In genomic region chr11:133967599-133968238, GRCh38 we compare ENCODE assay signal across 13 cellular contexts. TPM values are rescaled to one million over a fixed set of nuclear protein-coding genes. Genes with fewer than 3 reads are reported as not detected.
DNase-seq lines count a peak whose midpoint lies in the region; ATAC-seq and TF ChIP-seq lines count a peak whose summit lies in the region.
"Had no signal": no experiment of that assay in that cellular context is flagged by ENCODE, and none has a peak within 500 bp of the region (broad histone marks: within the 10 kb centered on the region; RNA-seq: fewer than 3 reads in every experiment).

No MANE protein-coding gene starts in this region.

- TF ChIP-seq CTCF in HEK293 (tag by site-specific recombination; IDR thresholded peaks at IDR 0.05) (no peak), nephron progenitor cell (IDR thresholded peaks at IDR 0.05) (no peak), SK-N-SH (IDR thresholded peaks at IDR 0.05) (no peak)

- peaks cover 0 to 1% of the 10 kb centered on the region in 2 donors for H3K36me3 Mint-ChIP-seq in CD4-positive, alpha-beta memory T cell
- peaks cover 1% of the 10 kb centered on the region for H3K36me3 Mint-ChIP-seq in activated naive CD8-positive, alpha-beta T cell treated with anti-CD3 and anti-CD28 coated beads for 36 hours
- H3K36me3 Mint-ChIP-seq in nephron progenitor cell (ENCODE audit: low read depth): no peaks in the 10 kb centered on the region

- no peaks in the 10 kb centered on the region for H3K36me3 ChIP-seq in CD4-positive, alpha-beta memory T cell (ENCODE audit: insufficient read depth, low read length)
- H3K36me3 ChIP-seq in HEK293 (ENCODE audit: control insufficient read depth in 2 of 2, insufficient read depth in 1 of 2, low read length in 2 of 2) (no peaks in the 10 kb centered on the region), SK-N-SH (replicated peaks in 1 of 2; ENCODE audit: control insufficient read depth in 1 of 2, insufficient read depth in 2 of 2, low read length in 1 of 2) (no peaks in the 10 kb centered on the region)
- H3K36me3 ChIP-seq: right lobe of liver, thyroid gland had no signal

- TF ChIP-seq RAD21 in SK-N-SH (IDR thresholded peaks at IDR 0.05; ENCODE audit: low read length): no peak

- H4K20me1 ChIP-seq in SK-N-SH (ENCODE audit: insufficient read depth): no peaks in the 10 kb centered on the region

- no peak overlapping the region for H2AFZ ChIP-seq in SK-N-SH (ENCODE audit: low read depth)

- H3K9me3 Mint-ChIP-seq in CD4-positive, alpha-beta memory T cell: no peaks in the 10 kb centered on the region
- H3K9me3 Mint-ChIP-seq in activated naive CD8-positive, alpha-beta T cell treated with anti-CD3 and anti-CD28 coated beads for 36 hours: no peaks in the 10 kb centered on the region
- no peaks in the 10 kb centered on the region for H3K9me3 Mint-ChIP-seq in nephron progenitor cell

- WGBS in SK-N-SH (ENCODE audit: low lambda C conversion rate): 81% methylated on average over 26 of the region's 28 CpGs

- peak overlapping the region; percentile 84 to 98 (median 93) for H3K4me3 Mint-ChIP-seq in CD4-positive, alpha-beta memory T cell
- H3K4me3 Mint-ChIP-seq in activated naive CD8-positive, alpha-beta T cell treated with anti-CD3 and anti-CD28 coated beads for 36 hours: peak overlapping the region; percentile 90
- no peak overlapping the region for H3K4me3 Mint-ChIP-seq in nephron progenitor cell

- H3K9me3 ChIP-seq in CD4-positive, alpha-beta memory T cell (ENCODE audit: control insufficient read depth in 1 of 2, low read length in 2 of 2): no peaks in the 10 kb centered on the region
- H3K9me3 ChIP-seq in HEK293 (ENCODE audit: control insufficient read depth, insufficient read depth, low read depth, low read length) (no peaks in the 10 kb centered on the region), SK-N-SH (no peaks in the 10 kb centered on the region)
- H3K9me3 ChIP-seq: right lobe of liver, thyroid gland had no signal

- H3K27me3 Mint-ChIP-seq in CD4-positive, alpha-beta memory T cell: peaks cover 7 to 14% of the 10 kb centered on the region in 2 donors
- peaks cover 4% of the 10 kb centered on the region for H3K27me3 Mint-ChIP-seq in activated naive CD8-positive, alpha-beta T cell treated with anti-CD3 and anti-CD28 coated beads for 36 hours
- H3K27me3 Mint-ChIP-seq in nephron progenitor cell (ENCODE audit: low read depth, poor library complexity): peaks cover 89% of the 10 kb centered on the region

- H3K79me2 ChIP-seq in SK-N-SH (ENCODE audit: insufficient read depth): no peaks in the 10 kb centered on the region

- H3K4me2 ChIP-seq in SK-N-SH: no peak overlapping the region

- peak overlapping the region; percentile 52 to 62 for H3K4me3 ChIP-seq in CD4-positive, alpha-beta memory T cell (ENCODE audit: low read length in 2 of 2)
- H3K4me3 ChIP-seq in HEK293 (ENCODE audit: low read depth, low read length) (no peak overlapping the region), SK-N-SH (ENCODE audit: low read depth in 2 of 2, low read length in 1 of 2) (no peak overlapping the region)
- H3K4me3 ChIP-seq: right lobe of liver, thyroid gland had no signal

- intact Hi-C loops in CD4-positive, alpha-beta memory T cell (cut with micrococcal nuclease): loop anchor here (1.0 kb wide), 2 partner anchors 10 to 20 kb away; no protein-coding TSS in a partner anchor

- CTCF ChIA-PET in CD4-positive, alpha-beta memory T cell (lab: Charles Lee; ENCODE audit: partially characterized antibody): interaction anchor here (1.6 kb wide), 1 partner anchor 20 kb away, joined by 3 read pairs; no protein-coding TSS in a partner anchor
- CTCF ChIA-PET in HEK293 (lab: Yijun Ruan, JAX): no interaction called here
- CTCF ChIA-PET in SK-N-SH (lab: Yijun Ruan, JAX): interaction anchor here (1.0 to 1.5 kb wide), 2 partner anchors 13 to 42 kb away, joined by 3 to 5 read pairs; no protein-coding TSS in a partner anchor

- POLR2A ChIA-PET in CD4-positive, alpha-beta memory T cell (lab: Charles Lee; ENCODE audit: partially characterized antibody): no interaction called here
- POLR2A ChIA-PET in HEK293 (lab: Yijun Ruan, JAX) (no interaction called here), SK-N-SH (lab: Yijun Ruan, JAX) (no interaction called here)

- DNase-seq in CD4-positive, alpha-beta memory T cell: no peak
- DNase-seq in activated naive CD8-positive, alpha-beta T cell treated with anti-CD3 and anti-CD28 coated beads for 36 hours: no peak
- DNase-seq in nephron progenitor cell (no peak), left lobe of liver (ENCODE audit: low spot score) (no peak), SK-N-SH (no peak)
- DNase-seq: COR-L47, foreskin fibroblast, MM.1S, right lobe of liver had no signal

- no peak overlapping the region for H3K9ac ChIP-seq in SK-N-SH

- TF ChIP-seq EP300 in SK-N-SH (IDR thresholded peaks at IDR 0.05; ENCODE audit: borderline replicate concordance in 1 of 2, low read depth in 1 of 2, low read length in 1 of 2): no peak

- H3K9me2 ChIP-seq in SK-N-SH: no peaks in the 10 kb centered on the region

- ATAC-seq in HG03354 (IDR thresholded peaks at IDR 0.05; ENCODE audit: poor library complexity, severe bottlenecking, unreplicated experiment): no peak
- no peak for ATAC-seq in left lobe of liver
- ATAC-seq in HG02678 (IDR thresholded peaks at IDR 0.05; ENCODE audit: unreplicated experiment): no peak

- H3K27ac Mint-ChIP-seq in CD4-positive, alpha-beta memory T cell: peak overlapping the region in 6 of 7 donors; percentile 3 to 95 (median 78)
- peak overlapping the region; percentile 90 for H3K27ac Mint-ChIP-seq in activated naive CD8-positive, alpha-beta T cell treated with anti-CD3 and anti-CD28 coated beads for 36 hours
- peak overlapping the region; percentile 51 for H3K27ac Mint-ChIP-seq in nephron progenitor cell

- H3K4me1 ChIP-seq in CD4-positive, alpha-beta memory T cell (ENCODE audit: insufficient read depth, low read length): peaks cover 8% of the 10 kb centered on the region
- H3K4me1 ChIP-seq in HEK293 (ENCODE audit: control insufficient read depth, insufficient read depth, low read length) (no peaks in the 10 kb centered on the region), SK-N-SH (ENCODE audit: control insufficient read depth in 1 of 2, insufficient read depth in 2 of 2, low read depth in 1 of 2, low read length in 1 of 2) (peaks cover 0 to 20% of the 10 kb centered on the region in 2 experiments; a peak in 1 of 4 replicates)
- H3K4me1 ChIP-seq: right lobe of liver, thyroid gland had no signal

- no peaks in the 10 kb centered on the region for H3F3A ChIP-seq in SK-N-SH (replicated peaks; ENCODE audit: insufficient read depth)

- no peak overlapping the region for H3K27ac ChIP-seq in CD4-positive, alpha-beta memory T cell (ENCODE audit: low read depth, low read length)
- H3K27ac ChIP-seq in HEK293 (ENCODE audit: extremely low read depth, low read depth, low read length): no peak overlapping the region
- H3K27ac ChIP-seq in SK-N-SH (ENCODE audit: low read depth in 2 of 2, low read length in 1 of 2): no peak overlapping the region
- H3K27ac ChIP-seq: right lobe of liver, thyroid gland had no signal

- peaks cover 6 to 13% (median 11%) of the 10 kb centered on the region in 4 donors for H3K4me1 Mint-ChIP-seq in CD4-positive, alpha-beta memory T cell
- peaks cover 16% of the 10 kb centered on the region for H3K4me1 Mint-ChIP-seq in activated naive CD8-positive, alpha-beta T cell treated with anti-CD3 and anti-CD28 coated beads for 36 hours
- peaks cover 18% of the 10 kb centered on the region for H3K4me1 Mint-ChIP-seq in nephron progenitor cell

- no peaks in the 10 kb centered on the region for H3K27me3 ChIP-seq in CD4-positive, alpha-beta memory T cell (ENCODE audit: insufficient read depth, low read length)
- H3K27me3 ChIP-seq in SK-N-SH (ENCODE audit: insufficient read depth): no peaks in the 10 kb centered on the region
- H3K27me3 ChIP-seq: right lobe of liver, thyroid gland had no signal

TF ChIP-seq in HEK293, 187 proteins besides CTCF, POLR2A, EP300 and RAD21 (continues in another document):
- TF ChIP-seq AEBP2 (tag by site-specific recombination; IDR thresholded peaks at IDR 0.05; ENCODE audit: borderline replicate concordance): no peak
- TF ChIP-seq KLF9 (tag by site-specific recombination; IDR thresholded peaks at IDR 0.05; ENCODE audit: low read depth): no peak
- peak; percentile 96 for TF ChIP-seq ZFHX2 (tag by site-specific recombination; conservative IDR thresholded peaks at IDR 0.05)

TF ChIP-seq in SK-N-SH, 30 proteins besides CTCF, POLR2A, EP300 and RAD21 (continues in another document):
- TF ChIP-seq, protein P1, sequence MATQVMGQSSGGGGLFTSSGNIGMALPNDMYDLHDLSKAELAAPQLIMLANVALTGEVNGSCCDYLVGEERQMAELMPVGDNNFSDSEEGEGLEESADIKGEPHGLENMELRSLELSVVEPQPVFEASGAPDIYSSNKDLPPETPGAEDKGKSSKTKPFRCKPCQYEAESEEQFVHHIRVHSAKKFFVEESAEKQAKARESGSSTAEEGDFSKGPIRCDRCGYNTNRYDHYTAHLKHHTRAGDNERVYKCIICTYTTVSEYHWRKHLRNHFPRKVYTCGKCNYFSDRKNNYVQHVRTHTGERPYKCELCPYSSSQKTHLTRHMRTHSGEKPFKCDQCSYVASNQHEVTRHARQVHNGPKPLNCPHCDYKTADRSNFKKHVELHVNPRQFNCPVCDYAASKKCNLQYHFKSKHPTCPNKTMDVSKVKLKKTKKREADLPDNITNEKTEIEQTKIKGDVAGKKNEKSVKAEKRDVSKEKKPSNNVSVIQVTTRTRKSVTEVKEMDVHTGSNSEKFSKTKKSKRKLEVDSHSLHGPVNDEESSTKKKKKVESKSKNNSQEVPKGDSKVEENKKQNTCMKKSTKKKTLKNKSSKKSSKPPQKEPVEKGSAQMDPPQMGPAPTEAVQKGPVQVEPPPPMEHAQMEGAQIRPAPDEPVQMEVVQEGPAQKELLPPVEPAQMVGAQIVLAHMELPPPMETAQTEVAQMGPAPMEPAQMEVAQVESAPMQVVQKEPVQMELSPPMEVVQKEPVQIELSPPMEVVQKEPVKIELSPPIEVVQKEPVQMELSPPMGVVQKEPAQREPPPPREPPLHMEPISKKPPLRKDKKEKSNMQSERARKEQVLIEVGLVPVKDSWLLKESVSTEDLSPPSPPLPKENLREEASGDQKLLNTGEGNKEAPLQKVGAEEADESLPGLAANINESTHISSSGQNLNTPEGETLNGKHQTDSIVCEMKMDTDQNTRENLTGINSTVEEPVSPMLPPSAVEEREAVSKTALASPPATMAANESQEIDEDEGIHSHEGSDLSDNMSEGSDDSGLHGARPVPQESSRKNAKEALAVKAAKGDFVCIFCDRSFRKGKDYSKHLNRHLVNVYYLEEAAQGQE (IDR thresholded peaks at IDR 0.05; ENCODE audit: low read depth, low read length): no peak
- TF ChIP-seq NFIC (IDR thresholded peaks at IDR 0.05; ENCODE audit: borderline replicate concordance): no peak
- no peak for TF ChIP-seq POLR2AphosphoS5 (IDR thresholded peaks at IDR 0.05; ENCODE audit: low read depth, low read length)

RNA-seq across cellular contexts. Expression of gene IGSF9B, which starts 11.0 kb away (rescaled TPM):
- 10 to 100 TPM; 36.0 to 38.6 TPM for total RNA-seq in CD4-positive, alpha-beta memory T cell
- polyA plus RNA-seq in CD4-positive, alpha-beta memory T cell: 1 to 10 TPM in 1 of 2 donors, under 1 TPM in 1; 0.59 to 2.5 TPM
- total RNA-seq in activated naive CD8-positive, alpha-beta T cell treated with anti-CD3 and anti-CD28 coated beads for 36 hours: 10 to 100 TPM; 36.0 to 46.5 TPM
- total RNA-seq in left lobe of liver: 0.13 TPM
- 0.41 and 0.96 TPM in 2 replicates for polyA plus RNA-seq in SK-N-SH (2012; rRNA removed)
- 0.45 and 0.75 TPM in 2 replicates for polyA plus RNA-seq in SK-N-SH (2012; cell fraction: cytosol; rRNA removed)
- 2.4 and 4.2 TPM in 2 replicates for polyA plus RNA-seq in SK-N-SH (2012; cell fraction: nucleus; rRNA removed)

Comparison
In these comparisons a context has a peak if more than half of its experiments do, and no peak if none do; other contexts are left out.
1. H3K4me3 ChIP-seq: peak in CD4-positive, alpha-beta memory T cell (2 of 2); none in HEK293 (single experiment) and SK-N-SH (0 of 2).
2. RNA of gene IGSF9B, which starts 11.0 kb away (total RNA-seq): 36.0 to 46.5 TPM in activated naive CD8-positive, alpha-beta T cell treated with anti-CD3 and anti-CD28 coated beads for 36 hours and 36.0 to 38.6 TPM in CD4-positive, alpha-beta memory T cell; 0.13 TPM in left lobe of liver (single experiment); every median in the first group is over 10 times any median in the second.
3. Peak in every context shown above with its lines, with median percentiles within 50 percentile points of each other: H3K27ac Mint-ChIP-seq.